Comparison of ENCODE assay signal across 18 cellular contexts in genomic region chr6:169935861-169936260, GRCh38.
"Had no signal": no experiment of that assay in that cellular context is flagged by ENCODE, and none has a peak within 500 bp of the region (broad histone marks: within the 10 kb centered on the region; RNA-seq: fewer than 3 reads in every experiment).

No MANE protein-coding gene starts in this region.

- H3K27ac ChIP-seq: gastroesophageal sphincter, neural progenitor cell, parathyroid adenoma, prostate gland, spleen had no signal

- H3K4me3 Mint-ChIP-seq: endodermal cell; naive thymus-derived CD8-positive, alpha-beta T cell; neural progenitor cell; stimulated activated memory B cell treated with anti-CD40 and anti-IgM and Interleukin-4, amounts not matched to agents 10 μg/mL and 1 μg/mL and 100 μg/mL, for 72 hours had no signal

- H3K4me3 ChIP-seq: gastroesophageal sphincter, mucosa of descending colon, neural progenitor cell, prostate gland, spleen had no signal

- ATAC-seq: gastroesophageal sphincter; left lobe of liver; mucosa of descending colon; naive thymus-derived CD8-positive, alpha-beta T cell; sciatic nerve; stimulated activated memory B cell treated with anti-CD40 and anti-IgM and Interleukin-4, amounts not matched to agents 10 μg/mL and 1 μg/mL and 100 μg/mL, for 72 hours had no signal

- H3K27ac Mint-ChIP-seq: endodermal cell; naive thymus-derived CD8-positive, alpha-beta T cell; neural progenitor cell; stimulated activated memory B cell treated with anti-CD40 and anti-IgM and Interleukin-4, amounts not matched to agents 10 μg/mL and 1 μg/mL and 100 μg/mL, for 72 hours had no signal

- H3K36me3 Mint-ChIP-seq: naive thymus-derived CD8-positive, alpha-beta T cell; neural progenitor cell; stimulated activated memory B cell treated with anti-CD40 and anti-IgM and Interleukin-4, amounts not matched to agents 10 μg/mL and 1 μg/mL and 100 μg/mL, for 72 hours had no signal

- H3K4me1 Mint-ChIP-seq: naive thymus-derived CD8-positive, alpha-beta T cell; stimulated activated memory B cell treated with anti-CD40 and anti-IgM and Interleukin-4, amounts not matched to agents 10 μg/mL and 1 μg/mL and 100 μg/mL, for 72 hours had no signal

- H3K9me3 Mint-ChIP-seq: endodermal cell; naive thymus-derived CD8-positive, alpha-beta T cell; neural progenitor cell; stimulated activated memory B cell treated with anti-CD40 and anti-IgM and Interleukin-4, amounts not matched to agents 10 μg/mL and 1 μg/mL and 100 μg/mL, for 72 hours had no signal

- H3K4me1 ChIP-seq: parathyroid adenoma, spleen had no signal

- DNase-seq: endodermal cell; glutamatergic neuron; mammary epithelial cell; mucosa of descending colon; naive thymus-derived CD8-positive, alpha-beta T cell; occipital lobe; spleen; stimulated activated CD4-positive, alpha-beta T cell treated with anti-CD3 and anti-CD28 coated beads, Interleukin-15, amount 100 ng/mL, for 24 hours; stimulated activated CD4-positive, alpha-beta T cell treated with anti-CD3 and anti-CD28 coated beads, Interleukin-1b, Interleukin-23, amount 100 ng/mL, for 48 hours; stimulated activated CD4-positive, alpha-beta T cell treated with anti-CD3 and anti-CD28 coated beads, Interleukin-4, amount 100 ng/mL, for 24 hours; trophoblast cell had no signal
